8 cellular contexts compared by ENCODE assay signal in the genomic region with DNA sequence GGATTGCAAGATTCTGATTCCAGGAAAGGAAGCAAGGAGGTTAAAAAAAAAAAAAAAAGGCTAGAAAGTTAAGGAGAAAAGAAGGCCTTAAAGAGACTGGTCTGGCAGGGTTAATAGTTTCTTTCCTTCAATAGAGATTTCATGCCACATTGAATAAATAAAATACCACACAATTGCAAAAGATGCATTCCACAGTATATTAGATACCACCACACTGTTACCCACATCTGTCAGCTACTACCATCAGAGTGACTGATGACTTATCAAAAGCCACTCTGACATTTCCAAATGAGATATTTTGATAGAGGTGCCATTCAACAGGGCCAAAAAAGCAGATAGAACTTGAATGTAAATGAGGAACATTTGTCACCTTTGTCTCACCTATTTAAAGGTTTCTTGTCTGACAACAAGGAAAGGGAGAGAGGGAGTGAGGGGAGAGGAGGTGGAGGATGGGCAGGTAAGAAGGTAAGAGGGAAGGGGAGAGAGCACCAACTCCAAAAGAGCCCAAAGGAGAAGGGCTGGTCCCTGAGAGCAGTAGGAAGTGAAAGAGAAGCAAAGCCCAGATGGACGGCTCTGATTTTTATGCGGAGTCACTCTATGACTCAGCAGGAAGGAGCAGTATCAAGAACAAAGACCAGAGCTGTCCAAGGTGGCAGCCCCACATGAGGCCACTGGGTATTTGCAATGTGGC. TPM values are rescaled to one million over a fixed set of nuclear protein-coding genes. Genes with fewer than 3 reads are reported as not detected.
A peak's percentile ranks its signal among the peaks of the same experiment; 100 is the strongest.
DNase-seq lines count a peak whose midpoint lies in the region; ATAC-seq and TF ChIP-seq lines count a peak whose summit lies in the region.

No MANE protein-coding gene starts in this region.

- no peaks in the 10 kb centered on the region for H3K27me3 ChIP-seq in adrenal gland

- intact Hi-C loops in adrenal gland (cut with DNase I): no loop called here

- H3K4me3 ChIP-seq in LNCaP clone FGC (ENCODE audit: low read depth, low read length) (no peak overlapping the region), adrenal gland (no peak overlapping the region)

- no peaks in the 10 kb centered on the region for H3K36me3 Mint-ChIP-seq in activated naive CD4-positive, alpha-beta T cell treated with anti-CD3 and anti-CD28 coated beads, Interleukin-2, amount 10 ng/mL, durations not matched to agents 7 days and 5 days

- ATAC-seq in HG03442 (IDR thresholded peaks at IDR 0.05; ENCODE audit: unreplicated experiment): no peak

- H3K27me3 Mint-ChIP-seq in activated naive CD4-positive, alpha-beta T cell treated with anti-CD3 and anti-CD28 coated beads, Interleukin-2, amount 10 ng/mL, durations not matched to agents 7 days and 5 days: peaks cover 48% of the 10 kb centered on the region

- no peaks in the 10 kb centered on the region for H3K9me3 Mint-ChIP-seq in activated naive CD4-positive, alpha-beta T cell treated with anti-CD3 and anti-CD28 coated beads, Interleukin-2, amount 10 ng/mL, durations not matched to agents 7 days and 5 days

- peak; percentile 36 for DNase-seq in activated naive CD4-positive, alpha-beta T cell treated with anti-CD3 and anti-CD28 coated beads, Interleukin-2, amount 10 ng/mL, durations not matched to agents 7 days and 5 days
- no peak for DNase-seq in activated naive CD4-positive, alpha-beta T cell treated with Interleukin-2 at 50 U/mL for 16 hours
- peak; percentile 28 for DNase-seq in LNCaP clone FGC (ENCODE audit: low read depth)
- peak; percentile 52 to 68 (median 58) for DNase-seq in adrenal gland
- peak; percentile 87 for DNase-seq in left kidney (ENCODE audit: low read depth, low spot score)
- no peak for DNase-seq in stimulated activated CD8-positive, alpha-beta memory T cell treated with anti-CD3 and anti-CD28 coated beads, Interleukin-4, amount 100 ng/mL, for 48 hours
- DNase-seq in NCI-H1694 (lab: John Stamatoyannopoulos, UW): no peak

- CTCF ChIA-PET in activated naive CD4-positive, alpha-beta T cell treated with anti-CD3 and anti-CD28 coated beads, Interleukin-2, amount 10 ng/mL, durations not matched to agents 7 days and 5 days (lab: Charles Lee): no interaction called here

- no peak for TF ChIP-seq POLR2A in adrenal gland (IDR thresholded peaks at IDR 0.05)

- 0 to 10% (median 5%) methylated on average over 2 of the region's 2 CpGs for WGBS in adrenal gland, 4 donors

- H3K4me3 Mint-ChIP-seq in activated naive CD4-positive, alpha-beta T cell treated with anti-CD3 and anti-CD28 coated beads, Interleukin-2, amount 10 ng/mL, durations not matched to agents 7 days and 5 days: no peak overlapping the region

- peaks cover 0 to 6% of the 10 kb centered on the region in 2 donors for H3K4me1 ChIP-seq in adrenal gland (replicated peaks in 1 of 2)

- peaks cover 4% of the 10 kb centered on the region for H3K4me1 Mint-ChIP-seq in activated naive CD4-positive, alpha-beta T cell treated with anti-CD3 and anti-CD28 coated beads, Interleukin-2, amount 10 ng/mL, durations not matched to agents 7 days and 5 days

- no peaks in the 10 kb centered on the region for H3K36me3 ChIP-seq in adrenal gland (replicated peaks in 1 of 2)

- no peak overlapping the region for H3K27ac ChIP-seq in adrenal gland

- TF ChIP-seq CTCF in LNCaP clone FGC (IDR thresholded peaks at IDR 0.05; ENCODE audit: control insufficient read depth, extremely low read depth, insufficient read depth) (no peak), adrenal gland (IDR thresholded peaks at IDR 0.05) (no peak)

- H3K9me3 ChIP-seq in adrenal gland (replicated peaks in 1 of 3): no peaks in the 10 kb centered on the region

- no peak overlapping the region for H3K27ac Mint-ChIP-seq in activated naive CD4-positive, alpha-beta T cell treated with anti-CD3 and anti-CD28 coated beads, Interleukin-2, amount 10 ng/mL, durations not matched to agents 7 days and 5 days

RNA-seq across cellular contexts. Expression of a gene that starts 38.3 kb away (rescaled TPM):
- total RNA-seq in adrenal gland: 1 to 10 TPM; 2.1 to 8.7 (median 3.8) TPM
- 1 to 10 TPM; 2.4 to 3.5 (median 3.5) TPM for polyA plus RNA-seq in adrenal gland

Comparison
In these comparisons a context has a peak if more than half of its experiments do, and no peak if none do; other contexts are left out.
1. DNase-seq: peak in activated naive CD4-positive, alpha-beta T cell treated with anti-CD3 and anti-CD28 coated beads, Interleukin-2, amount 10 ng/mL, durations not matched to agents 7 days and 5 days (single experiment), LNCaP clone FGC (single experiment), adrenal gland (7 of 7) and left kidney (single experiment); none in activated naive CD4-positive, alpha-beta T cell treated with Interleukin-2 at 50 U/mL for 16 hours (single experiment), stimulated activated CD8-positive, alpha-beta memory T cell treated with anti-CD3 and anti-CD28 coated beads, Interleukin-4, amount 100 ng/mL, for 48 hours (single experiment) and NCI-H1694 (single experiment).